ENCODE assay signal across 1 cellular context in genomic region chr1:155244368-155245162, GRCh38.
TF ChIP-seq lines count a peak whose summit lies in the region.

No MANE protein-coding gene starts in this region.

TF ChIP-seq in K562, 482 proteins besides CTCF, POLR2A, EP300 and RAD21 (continued from another document and continues in another):
- TF ChIP-seq ZNF740 (CRISPR knock-in tag; IDR thresholded peaks at IDR 0.05) (peak; percentile 69; the same call in 1 of the 2 replicates), ZNF740 (tag; IDR thresholded peaks at IDR 0.05) (no peak), ZSCAN32 (CRISPR knock-in tag; IDR thresholded peaks at IDR 0.05) (no peak), SIRT6 (IDR thresholded peaks at IDR 0.05; ENCODE audit: low read depth, low read length) (no peak), TRIM24 (IDR thresholded peaks at IDR 0.05) (peak; percentile 87 to 95), REST (CRISPR knock-in tag; IDR thresholded peaks at IDR 0.05; ENCODE audit: low read depth) (peak; percentile 84), E2F4 (CRISPR knock-in tag; IDR thresholded peaks at IDR 0.05; ENCODE audit: low read depth) (peak; percentile 96), GTF2A2 (tag; IDR thresholded peaks at IDR 0.05) (no peak), ESRRB (CRISPR knock-in tag; IDR thresholded peaks at IDR 0.05; ENCODE audit: borderline replicate concordance) (no peak), SFPQ (IDR thresholded peaks at IDR 0.05; ENCODE audit: low read depth, low read length) (no peak), ZNF277 (CRISPR knock-in tag; IDR thresholded peaks at IDR 0.05; ENCODE audit: borderline replicate concordance) (no peak), HDAC6 (IDR thresholded peaks at IDR 0.05; ENCODE audit: low read depth, low read length) (no peak), ZNF174 (CRISPR knock-in tag; IDR thresholded peaks at IDR 0.05) (no peak), GATAD2B (IDR thresholded peaks at IDR 0.05; ENCODE audit: borderline replicate concordance) (peak; percentile 100), ZNF133 (CRISPR knock-in tag; IDR thresholded peaks at IDR 0.05) (no peak), RHOXF2B (CRISPR knock-in tag; conservative IDR thresholded peaks at IDR 0.05) (peak; percentile 72; the same call in 1 of the 2 replicates), ZNF347 (CRISPR knock-in tag; IDR thresholded peaks at IDR 0.05; ENCODE audit: low read depth) (no peak), BRCA1 (IDR thresholded peaks at IDR 0.05) (no peak), BRCA1 (CRISPR knock-in tag; IDR thresholded peaks at IDR 0.05) (no peak), SMARCA4 (IDR thresholded peaks at IDR 0.05) (peak; percentile 93), MTA3 (IDR thresholded peaks at IDR 0.05; ENCODE audit: borderline replicate concordance) (peak; percentile 98), ZNF224 (CRISPR knock-in tag; IDR thresholded peaks at IDR 0.05) (peak; percentile 87; the same call in 1 of the 2 replicates), ZNF280A (IDR thresholded peaks at IDR 0.05; ENCODE audit: low read depth, partially characterized antibody) (no peak), SLC30A9 (CRISPR knock-in tag; IDR thresholded peaks at IDR 0.05) (no peak), ZKSCAN1 (IDR thresholded peaks at IDR 0.05; ENCODE audit: low read depth, low read length) (peak; percentile 88), DLX4 (CRISPR knock-in tag; IDR thresholded peaks at IDR 0.05) (no peak), CHD4 (IDR thresholded peaks at IDR 0.05; ENCODE audit: insufficient read depth, insufficient replicate concordance, low read depth, low read length, poor library complexity, severe bottlenecking) (no peak), CBFA2T3 (IDR thresholded peaks at IDR 0.05) (peak; percentile 72), NR2C1 (IDR thresholded peaks at IDR 0.05) (peak; percentile 77; the same call in 1 of the 2 replicates), NR2C1 (tag; IDR thresholded peaks at IDR 0.05) (peak; percentile 80), BMI1 (IDR thresholded peaks at IDR 0.05; ENCODE audit: low read length) (no peak; the same call in 1 of the 2 replicates), HMGN3 (IDR thresholded peaks at IDR 0.05; ENCODE audit: borderline replicate concordance, extremely low read depth, insufficient read length, low read depth, low read length) (peak; percentile 82), E2F6 (IDR thresholded peaks at IDR 0.05; ENCODE audit: borderline replicate concordance in 1 of 2, extremely low read depth in 1 of 2, insufficient read depth in 1 of 2, insufficient read length in 1 of 2, low read depth in 1 of 2, low read length in 1 of 2, poor library complexity in 1 of 2, severe bottlenecking in 1 of 2) (peak; percentile 98), ZBED1 (IDR thresholded peaks at IDR 0.05) (peak; percentile 91; the same call in 1 of the 2 replicates), CBX1 (IDR thresholded peaks at IDR 0.05; ENCODE audit: low read depth) (peak; percentile 67; the same call in 1 of the 2 replicates), CCAR2 (IDR thresholded peaks at IDR 0.05; ENCODE audit: low read depth, low read length) (peak; percentile 99), ARID4B (CRISPR knock-in tag; IDR thresholded peaks at IDR 0.05) (peak; percentile 91), TAF1 (IDR thresholded peaks at IDR 0.05; ENCODE audit: control insufficient read depth, extremely low read depth, insufficient read depth, low read length, severe bottlenecking) (peak; percentile 80), ZNF354B (CRISPR knock-in tag; IDR thresholded peaks at IDR 0.05) (0 out of 2 replicates have a peak, but pooled peaks have one; percentile 42), TAF7 (tag; IDR thresholded peaks at IDR 0.05) (peak; percentile 75), JUN (IDR thresholded peaks at IDR 0.05; ENCODE audit: borderline replicate concordance, low read depth, low read length) (peak; percentile 66; the same call in 1 of the 2 replicates), JUN (CRISPR knock-in tag; IDR thresholded peaks at IDR 0.05; ENCODE audit: borderline replicate concordance) (no peak), NR4A1 (CRISPR knock-in tag; IDR thresholded peaks at IDR 0.05) (no peak), NR4A1 (tag; IDR thresholded peaks at IDR 0.05) (peak; percentile 90), NFATC3 (IDR thresholded peaks at IDR 0.05) (peak; percentile 85), STAG1 (CRISPR knock-in tag; IDR thresholded peaks at IDR 0.05; ENCODE audit: borderline replicate concordance) (no peak), NFIX (CRISPR knock-in tag; IDR thresholded peaks at IDR 0.05; ENCODE audit: low read depth) (no peak), ZBTB49 (CRISPR knock-in tag; IDR thresholded peaks at IDR 0.05; ENCODE audit: borderline replicate concordance) (peak; percentile 45; the same call in 1 of the 2 replicates)
